ENCODE assay signal across 7 cellular contexts in the genomic region with DNA sequence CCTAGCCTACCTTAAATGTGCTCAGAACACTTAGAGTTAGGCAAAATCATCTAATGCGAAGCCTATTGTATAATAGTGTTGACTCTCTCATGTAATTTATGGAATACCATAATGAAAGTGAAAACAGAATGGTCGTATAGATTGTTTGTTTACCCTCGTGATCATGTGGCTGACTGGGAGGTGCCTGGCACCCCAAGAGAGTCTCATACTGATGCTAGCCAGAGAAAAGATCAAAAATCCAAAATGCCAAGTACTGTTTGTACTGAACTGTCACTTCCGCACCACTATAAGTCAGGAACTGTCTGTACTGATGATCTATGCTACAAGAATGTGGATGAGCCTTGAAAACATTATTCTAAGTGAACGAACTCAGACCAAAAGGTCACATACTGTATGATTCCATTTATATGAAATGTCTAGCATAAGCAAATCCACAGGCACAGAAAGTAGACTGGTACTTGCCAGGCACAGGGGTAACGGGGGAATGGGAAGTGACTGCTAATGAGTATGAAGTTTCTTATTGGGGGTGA. TPM values are rescaled to one million over a fixed set of nuclear protein-coding genes. Genes with fewer than 3 reads are reported as not detected.
DNase-seq lines count a peak whose midpoint lies in the region; ATAC-seq and TF ChIP-seq lines count a peak whose summit lies in the region.

No MANE protein-coding gene starts in this region.

- H3K27ac Mint-ChIP-seq in T-helper 17 cell, result peak overlapping the region; percentile 90

- H3K27ac ChIP-seq in HCT116 (ENCODE audit: low read depth, low read length), result peak overlapping the region; percentile 23; the same call in 1 of the 2 replicates
- no peak overlapping the region for H3K27ac ChIP-seq in ovary

- no peak for TF ChIP-seq RAD21 in HCT116 (IDR thresholded peaks at IDR 0.05; ENCODE audit: low read depth)

- BruUV-seq in HCT116 (replicated peaks; lab: Mats Ljungman, UMichigan), result no TSS peak

- no peak for DNase-seq in HCT116 (ENCODE audit: low read depth, low spot score)
- DNase-seq in T-helper 17 cell, result no peak
- peak; percentile 99 for DNase-seq in fibroblast of mammary gland (ENCODE audit: low read depth)
- no peak for DNase-seq in ovary
- no peak for DNase-seq in islet precursor cell
- no peak for DNase-seq in activated gamma-delta T cell treated with Interleukin-2 at 50 U/mL for 16 hours

- peaks cover 0 to 2% of the 10 kb centered on the region in 2 experiments; a peak in 1 of 4 replicates for H3K36me3 ChIP-seq in HCT116 (ENCODE audit: control insufficient read depth in 1 of 2, insufficient read depth in 2 of 2, low read length in 2 of 2)
- H3K36me3 ChIP-seq in ovary, result no peaks in the 10 kb centered on the region

- no peak overlapping the region for H2AFZ ChIP-seq in HCT116 (ENCODE audit: low read depth, low read length, poor library complexity, severe bottlenecking)

- intact Hi-C loops in HCT116 (cut with micrococcal nuclease), result no loop called here
- intact Hi-C loops in ovary (cut with DNase I), result no loop called here

- H3K4me3 ChIP-seq in HCT116 (replicated peaks in 1 of 2; ENCODE audit: low read depth in 1 of 2, low read length in 2 of 2) (peak overlapping the region in 1 of 2 experiments; percentile 42; a peak in 2 of 4 replicates), fibroblast of mammary gland (ENCODE audit: control insufficient read depth, low read depth, low read length) (no peak overlapping the region), ovary (no peak overlapping the region)

- H4K20me1 ChIP-seq in HCT116 (ENCODE audit: insufficient read depth), result no peaks in the 10 kb centered on the region

- POLR2A ChIA-PET in HCT116 (lab: Charles Lee), result interaction anchor here (1.3 kb wide), 1 partner anchor 23 kb away, joined by 4 read pairs; the partner anchor contains the start of gene ZMYND8

- H3K4me1 ChIP-seq in HCT116 (ENCODE audit: control insufficient read depth in 1 of 2, insufficient read depth in 2 of 2, low read length in 2 of 2), result peaks cover 78 to 84% of the 10 kb centered on the region in 2 experiments
- peaks cover 26% of the 10 kb centered on the region for H3K4me1 ChIP-seq in ovary (ENCODE audit: insufficient read depth)

- peaks cover 72% of the 10 kb centered on the region for H3K79me2 ChIP-seq in HCT116 (ENCODE audit: insufficient read depth, low read length)

- peak overlapping the region; percentile 74 for H3K4me2 ChIP-seq in HCT116 (ENCODE audit: low read length)

- TF ChIP-seq CTCF in HCT116 (IDR thresholded peaks at IDR 0.05 in 2 of 3, conservative IDR thresholded peaks at IDR 0.05 in 1 of 3; ENCODE audit: borderline replicate concordance in 1 of 3, insufficient read depth in 1 of 3, low read depth in 2 of 3, low read length in 2 of 3) (no peak), fibroblast of mammary gland (conservative IDR thresholded peaks at IDR 0.05; ENCODE audit: control insufficient read depth, insufficient read depth, low read depth, low read length) (no peak), ovary (IDR thresholded peaks at IDR 0.05) (no peak)

- H3K9ac ChIP-seq in HCT116 (ENCODE audit: low read length), result peak overlapping the region; percentile 32

- peaks cover 3% of the 10 kb centered on the region for H3K36me3 Mint-ChIP-seq in T-helper 17 cell (ENCODE audit: low read depth)

- peaks cover 41% of the 10 kb centered on the region for H3K4me1 Mint-ChIP-seq in T-helper 17 cell

- CTCF ChIA-PET in HCT116 (lab: Charles Lee), result interaction anchor here (0.6 kb wide), 1 partner anchor 372 kb away, joined by 5 read pairs; no protein-coding TSS in a partner anchor

- H3K9me3 ChIP-seq in HCT116 (ENCODE audit: control insufficient read depth in 1 of 2, insufficient read depth in 1 of 2, low read depth in 1 of 2, low read length in 2 of 2), result no peaks in the 10 kb centered on the region
- no peaks in the 10 kb centered on the region for H3K9me3 ChIP-seq in T-helper 17 cell (ENCODE audit: control insufficient read depth, low read length, poor library complexity, severe bottlenecking)
- H3K9me3 ChIP-seq in ovary, result no peaks in the 10 kb centered on the region

- H3K9me2 ChIP-seq in HCT116 (ENCODE audit: insufficient read depth), result no peaks in the 10 kb centered on the region

- peak; percentile 90 for TF ChIP-seq EP300 in ovary (IDR thresholded peaks at IDR 0.05)

- RAD21 ChIA-PET in HCT116 (lab: Charles Lee; ENCODE audit: low non-redundant PET in 1 of 2, low total read pairs in 2 of 2, uncharacterized antibody in 2 of 2, unreplicated experiment in 2 of 2), result no interaction called here

- H3K4me3 Mint-ChIP-seq in T-helper 17 cell, result peak overlapping the region; percentile 53

- 31 to 37% (median 37%) methylated on average over 6 of the region's 6 CpGs for WGBS in ovary, 3 donors

- H3K27me3 Mint-ChIP-seq in T-helper 17 cell, result no peaks in the 10 kb centered on the region

- ATAC-seq in HCT116 (peak; percentile 63), T-helper 17 cell (no peak), HG02623 (IDR thresholded peaks at IDR 0.05; ENCODE audit: unreplicated experiment) (no peak)

- H3K27me3 ChIP-seq in HCT116 (ENCODE audit: insufficient read depth, low read length) (no peaks in the 10 kb centered on the region), ovary (no peaks in the 10 kb centered on the region)

- no peak for TF ChIP-seq POLR2A in HCT116 (IDR thresholded peaks at IDR 0.05; ENCODE audit: borderline replicate concordance, extremely low read depth, insufficient read depth, insufficient read length)
- TF ChIP-seq POLR2A in ovary (IDR thresholded peaks at IDR 0.05), result no peak

TF ChIP-seq in HCT116, 20 proteins besides CTCF, POLR2A, EP300 and RAD21:
- peak; percentile 40; the same call in 1 of the 2 replicates for TF ChIP-seq CBX3 (IDR thresholded peaks at IDR 0.05; ENCODE audit: low read depth)
- no peak for TF ChIP-seq EGR1 (IDR thresholded peaks at IDR 0.05; ENCODE audit: low read depth)
- 0 out of 2 replicates have a peak, but pooled peaks have one; percentile 62 for TF ChIP-seq SIN3A (IDR thresholded peaks at IDR 0.05; ENCODE audit: low read depth)
- no peak for TF ChIP-seq YY1 (IDR thresholded peaks at IDR 0.05; ENCODE audit: extremely low read depth, insufficient replicate concordance, low read depth, low read length)
- TF ChIP-seq FOSL1 (IDR thresholded peaks at IDR 0.05; ENCODE audit: low read depth), result peak; percentile 72
- TF ChIP-seq MAX (IDR thresholded peaks at IDR 0.05), result peak; percentile 50; the same call in 1 of the 2 replicates
- TF ChIP-seq SRF (IDR thresholded peaks at IDR 0.05; ENCODE audit: low read depth), result no peak
- no peak for TF ChIP-seq CEBPB (IDR thresholded peaks at IDR 0.05; ENCODE audit: low read depth)
- TF ChIP-seq TCF7L2 (IDR thresholded peaks at IDR 0.05; ENCODE audit: borderline replicate concordance, extremely low read depth, insufficient read depth, insufficient read length), result no peak
- TF ChIP-seq SP1 (IDR thresholded peaks at IDR 0.05; ENCODE audit: low read depth), result peak; percentile 72
- peak; percentile 79 for TF ChIP-seq JUND (IDR thresholded peaks at IDR 0.05)

RNA-seq across cellular contexts. Expression of gene ZMYND8, which starts 22.4 kb away (rescaled TPM):
- total RNA-seq in HCT116 (2021; ENCODE audit: unreplicated experiment) (29.0 TPM), T-helper 17 cell (10 to 100 TPM; 42.7 to 50.3 TPM), ovary (10 to 100 TPM; 20.3 to 40.7 (median 31.2) TPM)
- polyA plus RNA-seq in HCT116 (2012), result 16.1 and 18.2 TPM in 2 replicates
- polyA plus RNA-seq in ovary, result 10 to 100 TPM in 1 of 2 donors, 1 to 10 TPM in 1; 8.3 to 23.5 TPM
